In genomic region chr17:41837761-41838538, GRCh38 we compare ENCODE assay signal across 1 cellular context.
A peak's percentile ranks its signal among the peaks of the same experiment; 100 is the strongest.
TF ChIP-seq lines count a peak whose summit lies in the region.

Gene KLHL10, plus strand, starts transcription at chr17:41837825. Its CDS starts 108 bp downstream, at chr17:41837933.

TF ChIP-seq in IMR-90, 13 proteins besides CTCF, POLR2A, EP300 and RAD21:
- no peak for TF ChIP-seq BHLHE40 (IDR thresholded peaks at IDR 0.05; ENCODE audit: low read depth, low read length)
- TF ChIP-seq MXI1 (IDR thresholded peaks at IDR 0.05; ENCODE audit: borderline replicate concordance, low read depth, low read length) = no peak
- TF ChIP-seq RFX5 (IDR thresholded peaks at IDR 0.05; ENCODE audit: low read depth, low read length) = no peak
- peak; percentile 56; the same call in 1 of the 2 replicates for TF ChIP-seq CEBPB (IDR thresholded peaks at IDR 0.05; ENCODE audit: low read depth, low read length)
